ENCODE assay signal across 18 cellular contexts in the genomic region with DNA sequence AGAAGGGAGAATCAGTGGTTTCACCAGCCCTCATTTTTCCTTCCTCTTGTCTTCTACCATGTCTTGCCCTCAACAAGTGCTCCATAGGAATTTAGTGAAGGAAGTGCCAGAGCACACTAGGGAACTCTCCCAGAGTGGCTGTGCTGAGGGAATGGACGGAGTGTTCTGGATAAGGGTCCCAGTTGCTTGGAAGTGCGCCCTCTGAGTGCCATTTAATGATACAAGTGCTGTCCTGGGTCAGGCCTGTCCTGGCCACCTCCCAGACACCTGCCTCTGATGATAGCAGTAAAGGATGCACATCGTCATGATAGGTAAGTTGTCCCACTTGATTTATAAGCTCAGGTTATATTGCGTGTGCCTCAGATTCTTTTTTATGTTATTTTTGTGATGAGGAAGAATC. TPM values are rescaled to one million over a fixed set of nuclear protein-coding genes. Genes with fewer than 3 reads are reported as not detected.
DNase-seq lines count a peak whose midpoint lies in the region; ATAC-seq and TF ChIP-seq lines count a peak whose summit lies in the region.
"Had no signal": no experiment of that assay in that cellular context is flagged by ENCODE, and none has a peak within 500 bp of the region (broad histone marks: within the 10 kb centered on the region; RNA-seq: fewer than 3 reads in every experiment).

No MANE protein-coding gene starts in this region.

- intact Hi-C loops in Right ventricle myocardium superior (cut with DNase I) (no loop called here), cardiac septum (cut with DNase I) (loop anchor here (2.0 kb wide), 1 partner anchor 19 kb away; no protein-coding TSS in a partner anchor)

- peaks cover 45% of the 10 kb centered on the region for H3K4me1 Mint-ChIP-seq in chondrocyte (ENCODE audit: low read depth)
- H3K4me1 Mint-ChIP-seq in nephron progenitor cell, result peaks cover 12% of the 10 kb centered on the region
- peaks cover 42 to 52% (median 50%) of the 10 kb centered on the region in 3 donors for H3K4me1 Mint-ChIP-seq in T-cell

- no peak for TF ChIP-seq CTCF in chondrocyte (IDR thresholded peaks at IDR 0.05)
- no peak for TF ChIP-seq CTCF in nephron progenitor cell (IDR thresholded peaks at IDR 0.05)

- H3K4me3 Mint-ChIP-seq in chondrocyte (ENCODE audit: unreplicated experiment), result no peak overlapping the region
- no peak overlapping the region for H3K4me3 Mint-ChIP-seq in nephron progenitor cell
- H3K4me3 Mint-ChIP-seq in T-cell, result no peak overlapping the region
- H3K4me3 Mint-ChIP-seq: activated CD4-positive, alpha-beta memory T cell treated with anti-CD3 and anti-CD28 coated beads for 36 hours; CD8-positive, alpha-beta T cell; stimulated activated memory B cell treated with anti-CD40 and anti-IgM and Interleukin-4, amounts not matched to agents 10 μg/mL and 1 μg/mL and 100 μg/mL, for 72 hours had no signal

- H3K9me3 Mint-ChIP-seq in chondrocyte (ENCODE audit: low read depth) (peaks cover 3% of the 10 kb centered on the region), nephron progenitor cell (peaks cover 4% of the 10 kb centered on the region), T-cell (no peaks in the 10 kb centered on the region)
- H3K9me3 Mint-ChIP-seq: CD8-positive, alpha-beta T cell; stimulated activated memory B cell treated with anti-CD40 and anti-IgM and Interleukin-4, amounts not matched to agents 10 μg/mL and 1 μg/mL and 100 μg/mL, for 72 hours had no signal

- CTCF ChIA-PET in T-cell (lab: Charles Lee), result no interaction called here

- H3K27ac Mint-ChIP-seq in chondrocyte (ENCODE audit: unreplicated experiment) (peak overlapping the region; percentile 74), nephron progenitor cell (peak overlapping the region; percentile 67), T-cell (peak overlapping the region in 1 of 2 donors; percentile 23)
- H3K27ac Mint-ChIP-seq: activated CD4-positive, alpha-beta memory T cell treated with anti-CD3 and anti-CD28 coated beads for 36 hours had no signal

- DNase-seq in Right ventricle myocardium superior (peak; percentile 56), cardiac septum (ENCODE audit: low spot score) (no peak), chondrocyte (ENCODE audit: low spot score) (no peak), nephron progenitor cell (no peak), T-cell (no peak), retina (no peak)
- no peak for DNase-seq in activated CD4-positive, CD25-positive, alpha-beta regulatory T cell treated with anti-CD3 and anti-CD28 coated beads, Interleukin-2, amount 50 U/mL, for 72 hours
- DNase-seq: activated CD4-positive, alpha-beta memory T cell treated with anti-CD3 and anti-CD28 coated beads for 36 hours; activated T-cell treated with anti-CD3 and anti-CD28 coated beads, Interleukin-2, amount 50 U/mL, for 48 hours; CD8-positive, alpha-beta T cell; cerebellar nuclear complex; H7; KG1; NCI-H1048; posterior cingulate gyrus; upper lobe of right lung had no signal

- H3K36me3 Mint-ChIP-seq in chondrocyte (ENCODE audit: low read depth) (peaks cover 2% of the 10 kb centered on the region), nephron progenitor cell (ENCODE audit: low read depth) (peaks cover 25% of the 10 kb centered on the region), T-cell (peaks cover 10% of the 10 kb centered on the region)

- peak; percentile 32 for ATAC-seq in Right ventricle myocardium superior (ENCODE audit: poor library complexity)
- no peak for ATAC-seq in T-cell (replicated peaks in 1 of 4)
- ATAC-seq in GM21825 (IDR thresholded peaks at IDR 0.05; ENCODE audit: unreplicated experiment), result no peak
- ATAC-seq: CD8-positive, alpha-beta T cell; stimulated activated memory B cell treated with anti-CD40 and anti-IgM and Interleukin-4, amounts not matched to agents 10 μg/mL and 1 μg/mL and 100 μg/mL, for 72 hours; upper lobe of right lung had no signal

- H3K27me3 Mint-ChIP-seq in chondrocyte (ENCODE audit: low read depth), result no peaks in the 10 kb centered on the region
- H3K27me3 Mint-ChIP-seq in nephron progenitor cell (ENCODE audit: low read depth, poor library complexity), result no peaks in the 10 kb centered on the region
- H3K27me3 Mint-ChIP-seq in T-cell, result no peaks in the 10 kb centered on the region
- H3K27me3 Mint-ChIP-seq: activated CD4-positive, alpha-beta memory T cell treated with anti-CD3 and anti-CD28 coated beads for 36 hours; stimulated activated memory B cell treated with anti-CD40 and anti-IgM and Interleukin-4, amounts not matched to agents 10 μg/mL and 1 μg/mL and 100 μg/mL, for 72 hours had no signal

- POLR2A ChIA-PET in T-cell (lab: Charles Lee), result no interaction called here

RNA-seq across cellular contexts. Expression of a gene that starts 5.1 kb away (rescaled TPM):
- total RNA-seq in Right ventricle myocardium superior, result 21.7 TPM
- total RNA-seq in cardiac septum, result 28.9 TPM
- 25.6 to 36.4 TPM (median 35.7 TPM) in 3 replicates for total RNA-seq in chondrocyte
- 1 to 10 TPM; 7.9 to 9.8 (median 8.7) TPM for total RNA-seq in T-cell
